ENCODE assay signal across 1 cellular context in genomic region chr14:101706509-101707284, GRCh38.
A peak's percentile ranks its signal among the peaks of the same experiment; 100 is the strongest.
TF ChIP-seq lines count a peak whose summit lies in the region.

No MANE protein-coding gene starts in this region.

TF ChIP-seq in HepG2, 621 proteins besides CTCF, POLR2A, EP300 and RAD21 (continued from another document and continues in another):
- TF ChIP-seq MLX (CRISPR knock-in tag; IDR thresholded peaks at IDR 0.05) (peak; percentile 66), ZC3H13 (CRISPR knock-in tag; IDR thresholded peaks at IDR 0.05) (no peak), ZNF274 (CRISPR knock-in tag; IDR thresholded peaks at IDR 0.05) (peak; percentile 78; the same call in 1 of the 2 replicates), HMGXB4 (CRISPR knock-in tag; IDR thresholded peaks at IDR 0.05; ENCODE audit: borderline replicate concordance in 1 of 2, low read depth in 1 of 2) (no peak; a peak in 2 of 4 replicates), ZBTB44 (CRISPR knock-in tag; IDR thresholded peaks at IDR 0.05) (no peak), GLI4 (CRISPR knock-in tag; IDR thresholded peaks at IDR 0.05; ENCODE audit: borderline replicate concordance) (no peak), XRCC5 (optimal IDR thresholded peaks at IDR 0.05; ENCODE audit: low read length) (no peak), FOXO4 (CRISPR knock-in tag; conservative IDR thresholded peaks at IDR 0.05) (no peak), ZSCAN22 (CRISPR knock-in tag; IDR thresholded peaks at IDR 0.05) (no peak), IKZF1 (IDR thresholded peaks at IDR 0.05) (no peak), MTF2 (CRISPR knock-in tag; IDR thresholded peaks at IDR 0.05; ENCODE audit: borderline replicate concordance) (no peak), RCOR2 (CRISPR knock-in tag; IDR thresholded peaks at IDR 0.05) (no peak), FOXC1 (CRISPR knock-in tag; IDR thresholded peaks at IDR 0.05; ENCODE audit: borderline replicate concordance) (peak; percentile 73; the same call in 1 of the 2 replicates), ZNF547 (CRISPR knock-in tag; IDR thresholded peaks at IDR 0.05) (no peak; the same call in 1 of the 2 replicates), HOXA7 (CRISPR knock-in tag; IDR thresholded peaks at IDR 0.05) (no peak), ERF (CRISPR knock-in tag; IDR thresholded peaks at IDR 0.05) (no peak), KIAA2018 (CRISPR knock-in tag; IDR thresholded peaks at IDR 0.05; ENCODE audit: borderline replicate concordance) (no peak), NR1H2 (CRISPR knock-in tag; IDR thresholded peaks at IDR 0.05; ENCODE audit: borderline replicate concordance, low read depth) (no peak), STAT5B (CRISPR knock-in tag; IDR thresholded peaks at IDR 0.05) (no peak), ZBTB46 (CRISPR knock-in tag; IDR thresholded peaks at IDR 0.05; ENCODE audit: borderline replicate concordance) (no peak), MYNN (CRISPR knock-in tag; IDR thresholded peaks at IDR 0.05; ENCODE audit: low read depth) (no peak), PLSCR1 (CRISPR knock-in tag; IDR thresholded peaks at IDR 0.05; ENCODE audit: borderline replicate concordance) (no peak), ZMAT3 (CRISPR knock-in tag; conservative IDR thresholded peaks at IDR 0.05) (no peak), THAP7 (CRISPR knock-in tag; IDR thresholded peaks at IDR 0.05) (no peak), ZNF597 (CRISPR knock-in tag; IDR thresholded peaks at IDR 0.05) (no peak), RORA (CRISPR knock-in tag; IDR thresholded peaks at IDR 0.05) (no peak), PBX3 (CRISPR knock-in tag; IDR thresholded peaks at IDR 0.05; ENCODE audit: borderline replicate concordance) (no peak), GATA4 (IDR thresholded peaks at IDR 0.05; ENCODE audit: borderline replicate concordance, low read depth) (no peak), ZNF841 (CRISPR knock-in tag; IDR thresholded peaks at IDR 0.05; ENCODE audit: borderline replicate concordance) (no peak), ZNF710 (CRISPR knock-in tag; IDR thresholded peaks at IDR 0.05; ENCODE audit: borderline replicate concordance) (no peak), REPIN1 (CRISPR knock-in tag; IDR thresholded peaks at IDR 0.05; ENCODE audit: borderline replicate concordance, low read depth) (peak; percentile 83)
